21 cellular contexts compared by ENCODE assay signal in genomic region chr20:53284141-53285055, GRCh38.
DNase-seq lines count a peak whose midpoint lies in the region; ATAC-seq, FAIRE-seq and TF ChIP-seq lines count a peak whose summit lies in the region.
"Had no signal": no experiment of that assay in that cellular context is flagged by ENCODE, and none has a peak within 500 bp of the region (broad histone marks: within the 10 kb centered on the region; RNA-seq: fewer than 3 reads in every experiment).

No MANE protein-coding gene starts in this region.

- H4K91ac ChIP-seq in H1 (replicated peaks; ENCODE audit: insufficient read length, low read length) = no peak overlapping the region

- H3K9me3 Mint-ChIP-seq in GM23338 = no peaks in the 10 kb centered on the region
- H3K9me3 Mint-ChIP-seq: CD14-positive monocyte, T-cell had no signal

- H3K23ac ChIP-seq in H1 (ENCODE audit: insufficient read length) = no peak overlapping the region

- no peak overlapping the region for H2AK5ac ChIP-seq in H1 (ENCODE audit: low read depth, low read length)

- peak; percentile 46 for FAIRE-seq in HTR-8/SVneo (lab: Jason Lieb, UNC)
- FAIRE-seq in H1 (lab: Jason Lieb, UNC) = no peak
- peak; percentile 62 for FAIRE-seq in urothelium cell line (lab: Jason Lieb, UNC)
- FAIRE-seq: GM12891, RCC 7860 had no signal

- H3K4me3 Mint-ChIP-seq in GM23338 = no peak overlapping the region
- H3K4me3 Mint-ChIP-seq: B cell, CD14-positive monocyte, HFFc6, T-cell had no signal

- CTCF ChIA-PET in H1 (lab: Charles Lee; ENCODE audit: partially characterized antibody) = interaction anchor here (1.1 to 1.3 kb wide), 3 partner anchors 10 to 128 kb away, joined by 3 to 4 read pairs (median 3); no protein-coding TSS in a partner anchor

- intact Hi-C loops in posterior cingulate gyrus (cut with DNase I) = no loop called here

- H3K56ac ChIP-seq in H1 (replicated peaks; ENCODE audit: insufficient read length, low read depth, low read length) = no peak overlapping the region

- H2BK20ac ChIP-seq in H1 (ENCODE audit: low read length) = peak overlapping the region; percentile 76; the same call in 1 of the 2 replicates

- H2AFZ ChIP-seq in GM23338 (peak overlapping the region; percentile 53; the same call in 1 of the 2 replicates), H1 (ENCODE audit: low read length) (0 out of 2 replicates have a peak overlapping the region, but pooled peaks have one; percentile 21)

- no peak overlapping the region for H4K5ac ChIP-seq in H1 (ENCODE audit: insufficient read length, low read depth, low read length)

- no peak for TF ChIP-seq EP300 in H1 (IDR thresholded peaks at IDR 0.05; ENCODE audit: borderline replicate concordance in 1 of 2, low read depth in 2 of 2, low read length in 2 of 2)

- no peak overlapping the region for H3K9ac ChIP-seq in H1 (replicated peaks in 1 of 4; ENCODE audit: extremely low read depth in 1 of 4, low read depth in 3 of 4, low read length in 3 of 4)

- H3K4me1 Mint-ChIP-seq in GM23338 = peaks cover 45% of the 10 kb centered on the region
- H3K4me1 Mint-ChIP-seq: B cell, CD14-positive monocyte, T-cell had no signal

- H3K79me1 ChIP-seq in H1 (ENCODE audit: low read depth, low read length) = no peaks in the 10 kb centered on the region

- no peak overlapping the region for H3K14ac ChIP-seq in H1 (ENCODE audit: insufficient read length)

- H3K4ac ChIP-seq in H1 (replicated peaks; ENCODE audit: insufficient read length, low read depth, low read length) = no peak overlapping the region

- H4K8ac ChIP-seq in H1 (ENCODE audit: extremely low read depth, insufficient read depth, low read length) = no peak overlapping the region

- H3K9me2 ChIP-seq in GM23338 (ENCODE audit: insufficient read depth) = no peaks in the 10 kb centered on the region

- H3K27ac ChIP-seq in GM23338 (ENCODE audit: low read depth) (no peak overlapping the region), H1 (ENCODE audit: low read depth, low read length) (no peak overlapping the region)

- H3K4me3 ChIP-seq in GM23338 = no peak overlapping the region
- no peak overlapping the region for H3K4me3 ChIP-seq in H1 (ENCODE audit: extremely low read depth in 1 of 4, insufficient read depth in 2 of 4, low read depth in 3 of 4, low read length in 4 of 4)

- no peak for TF ChIP-seq CTCF in GM23338 (conservative IDR thresholded peaks at IDR 0.05; ENCODE audit: low read depth in 2 of 2)
- no peak for TF ChIP-seq CTCF in H1 (IDR thresholded peaks at IDR 0.05; ENCODE audit: control extremely low read depth in 1 of 3, insufficient read depth in 1 of 3, low read depth in 1 of 3, low read length in 3 of 3)

- WGBS in H1 (ENCODE audit: extremely low coverage in 1 of 2, insufficient coverage in 1 of 2, insufficient read length in 1 of 2, insufficient replicate concordance in 2 of 2, low coverage in 1 of 2, low lambda C conversion rate in 2 of 2, missing lambda C conversion rate in 1 of 2), 2 experiments = 85% methylated on average over 24 of the region's 26 CpGs; no CpG with 5 or more reads in 1 of the 2 experiments

- H3K18ac ChIP-seq in H1 (ENCODE audit: extremely low read depth, low read length) = peak overlapping the region; percentile 26

- peak overlapping the region; percentile 73; the same call in 1 of the 2 replicates for H2BK5ac ChIP-seq in H1 (ENCODE audit: low read depth, low read length)

- H2BK120ac ChIP-seq in H1 (replicated peaks; ENCODE audit: low read depth, low read length) = peak overlapping the region; percentile 18

- no peaks in the 10 kb centered on the region for H3K23me2 ChIP-seq in H1 (ENCODE audit: low read depth, low read length)

- H3K36me3 ChIP-seq in GM23338 (ENCODE audit: insufficient read depth) (no peaks in the 10 kb centered on the region), H1 (ENCODE audit: control insufficient read depth in 2 of 4, insufficient read depth in 4 of 4, low read length in 3 of 4) (no peaks in the 10 kb centered on the region)

- H3K4me1 ChIP-seq in GM23338 (ENCODE audit: insufficient read depth) = peaks cover 36% of the 10 kb centered on the region
- peaks cover 11 to 30% (median 19%) of the 10 kb centered on the region in 4 experiments; a peak in 6 of 7 replicates for H3K4me1 ChIP-seq in H1 (replicated peaks in 1 of 4; ENCODE audit: control insufficient read depth in 3 of 4, insufficient read depth in 4 of 4, low read length in 3 of 4)

- H3K4me2 ChIP-seq in GM23338 = peak overlapping the region; percentile 65; the same call in 1 of the 2 replicates
- no peak overlapping the region for H3K4me2 ChIP-seq in H1 (ENCODE audit: insufficient read depth in 1 of 2, low read depth in 2 of 2, low read length in 2 of 2)

- H3K27me3 ChIP-seq in GM23338 (ENCODE audit: insufficient read depth) (no peaks in the 10 kb centered on the region), H1 (replicated peaks in 1 of 4; ENCODE audit: control insufficient read depth in 3 of 4, extremely low read depth in 1 of 4, insufficient read depth in 3 of 4, low read length in 3 of 4) (no peaks in the 10 kb centered on the region)

- POLR2A ChIA-PET in H1 (lab: Charles Lee; ENCODE audit: partially characterized antibody) = interaction anchor here (1.4 kb wide), 1 partner anchor 59 kb away, joined by 4 read pairs; no protein-coding TSS in a partner anchor

- H2BK12ac ChIP-seq in H1 (ENCODE audit: low read depth, low read length) = peak overlapping the region; percentile 23; the same call in 1 of the 2 replicates

- no peak overlapping the region for H3K27ac Mint-ChIP-seq in GM23338
- H3K27ac Mint-ChIP-seq: B cell, CD14-positive monocyte, HFFc6, T-cell had no signal

- no peak for TF ChIP-seq POLR2A in H1 (IDR thresholded peaks at IDR 0.05; ENCODE audit: control extremely low read depth in 1 of 2, low read depth in 2 of 2, low read length in 2 of 2)

- H3K36me3 Mint-ChIP-seq in GM23338 (ENCODE audit: low read depth) = no peaks in the 10 kb centered on the region
- H3K36me3 Mint-ChIP-seq: CD14-positive monocyte had no signal

- H2BK15ac ChIP-seq in H1 (ENCODE audit: low read length) = peak overlapping the region; percentile 19; the same call in 1 of the 2 replicates

- TF ChIP-seq RAD21 in H1 (IDR thresholded peaks at IDR 0.05 in 1 of 2, conservative IDR thresholded peaks at IDR 0.05 in 1 of 2; ENCODE audit: low read depth in 2 of 2, low read length in 2 of 2) = no peak

- ATAC-seq in GM23338 (no peak), GM18858 (IDR thresholded peaks at IDR 0.05; ENCODE audit: unreplicated experiment) (no peak), HG02623 (IDR thresholded peaks at IDR 0.05; ENCODE audit: unreplicated experiment) (no peak)
- ATAC-seq: T-cell had no signal

- no peaks in the 10 kb centered on the region for H3F3A ChIP-seq in GM23338 (replicated peaks; ENCODE audit: low read depth)

- no peaks in the 10 kb centered on the region for H4K20me1 ChIP-seq in GM23338 (replicated peaks; ENCODE audit: insufficient read depth)
- H4K20me1 ChIP-seq in H1 (replicated peaks in 1 of 2; ENCODE audit: control insufficient read depth in 1 of 2, insufficient read depth in 2 of 2, low read length in 2 of 2) = no peaks in the 10 kb centered on the region

- no peaks in the 10 kb centered on the region for H3K9me3 ChIP-seq in H1 (ENCODE audit: insufficient read depth in 2 of 2, low read depth in 1 of 2, low read length in 1 of 2)

- H3K27me3 Mint-ChIP-seq in GM23338 (ENCODE audit: insufficient read depth, low read depth, poor library complexity) = peaks cover 4% of the 10 kb centered on the region

- no peaks in the 10 kb centered on the region for H3K79me2 ChIP-seq in GM23338 (replicated peaks; ENCODE audit: insufficient read depth)
- H3K79me2 ChIP-seq in H1 (ENCODE audit: control insufficient read depth in 1 of 2, insufficient read depth in 2 of 2, low read length in 2 of 2) = no peaks in the 10 kb centered on the region

- DNase-seq in GM23338 (ENCODE audit: low spot score) = no peak
- no peak for DNase-seq in HTR-8/SVneo (ENCODE audit: insufficient read length, low spot score)
- DNase-seq in H1 (ENCODE audit: low read depth in 1 of 2, low spot score in 2 of 2) = no peak
- DNase-seq in urothelium cell line (ENCODE audit: low spot score) = no peak
- DNase-seq in posterior cingulate gyrus = no peak
- DNase-seq: Calu3, DMS79 treated with DMSO at 0.1 percent for 48 hours, GF-D8, H7, HFFc6, Kasumi-1, NCI-H1105 treated with DMSO at 0.1 percent for 48 hours, NCI-H2029, SIG-M5, T-cell had no signal

TF ChIP-seq in GM23338, 12 proteins besides CTCF, POLR2A, EP300 and RAD21 (continues in another document):
- TF ChIP-seq EZH2 (IDR thresholded peaks at IDR 0.05; ENCODE audit: low read depth, unreplicated experiment) (no peak), ZNF114 (CRISPR knock-in tag; IDR thresholded peaks at IDR 0.05) (no peak), ZNF331 (CRISPR knock-in tag; IDR thresholded peaks at IDR 0.05; ENCODE audit: low read depth) (no peak), EZH2phosphoT487 (IDR thresholded peaks at IDR 0.05; ENCODE audit: unreplicated experiment) (no peak), STAT1 (IDR thresholded peaks at IDR 0.05; ENCODE audit: unreplicated experiment) (no peak)

TF ChIP-seq in H1, 55 proteins besides CTCF, POLR2A, EP300 and RAD21 (continues in another document):
- TF ChIP-seq SAP30 (IDR thresholded peaks at IDR 0.05; ENCODE audit: insufficient read depth, insufficient replicate concordance, low read length) (no peak), RFX5 (IDR thresholded peaks at IDR 0.05; ENCODE audit: borderline replicate concordance, low read depth, low read length) (no peak), KDM5A (IDR thresholded peaks at IDR 0.05; ENCODE audit: low read length) (no peak), BCL11A (IDR thresholded peaks at IDR 0.05; ENCODE audit: low read depth in 2 of 2, low read length in 2 of 2) (no peak), SP4 (IDR thresholded peaks at IDR 0.05; ENCODE audit: low read length) (no peak), CHD1 (IDR thresholded peaks at IDR 0.05; ENCODE audit: low read depth, low read length) (no peak), JUND (IDR thresholded peaks at IDR 0.05; ENCODE audit: low read length) (no peak), EGR1 (IDR thresholded peaks at IDR 0.05; ENCODE audit: borderline replicate concordance, low read depth, low read length) (no peak), SP2 (IDR thresholded peaks at IDR 0.05; ENCODE audit: low read length) (no peak), TEAD4 (IDR thresholded peaks at IDR 0.05; ENCODE audit: low read depth, low read length) (no peak), TAF1 (IDR thresholded peaks at IDR 0.05; ENCODE audit: low read depth, low read length) (no peak)
- TF ChIP-seq, protein P1, sequence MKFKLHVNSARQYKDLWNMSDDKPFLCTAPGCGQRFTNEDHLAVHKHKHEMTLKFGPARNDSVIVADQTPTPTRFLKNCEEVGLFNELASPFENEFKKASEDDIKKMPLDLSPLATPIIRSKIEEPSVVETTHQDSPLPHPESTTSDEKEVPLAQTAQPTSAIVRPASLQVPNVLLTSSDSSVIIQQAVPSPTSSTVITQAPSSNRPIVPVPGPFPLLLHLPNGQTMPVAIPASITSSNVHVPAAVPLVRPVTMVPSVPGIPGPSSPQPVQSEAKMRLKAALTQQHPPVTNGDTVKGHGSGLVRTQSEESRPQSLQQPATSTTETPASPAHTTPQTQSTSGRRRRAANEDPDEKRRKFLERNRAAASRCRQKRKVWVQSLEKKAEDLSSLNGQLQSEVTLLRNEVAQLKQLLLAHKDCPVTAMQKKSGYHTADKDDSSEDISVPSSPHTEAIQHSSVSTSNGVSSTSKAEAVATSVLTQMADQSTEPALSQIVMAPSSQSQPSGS (IDR thresholded peaks at IDR 0.05; ENCODE audit: low read length) = no peak
